Comparison of ENCODE assay signal across 18 cellular contexts in genomic region chr15:80636675-80637074, GRCh38. TPM values are rescaled to one million over a fixed set of nuclear protein-coding genes. Genes with fewer than 3 reads are reported as not detected.
DNase-seq lines count a peak whose midpoint lies in the region; ATAC-seq, FAIRE-seq and TF ChIP-seq lines count a peak whose summit lies in the region.
"Had no signal": no experiment of that assay in that cellular context is flagged by ENCODE, and none has a peak within 500 bp of the region (broad histone marks: within the 10 kb centered on the region; RNA-seq: fewer than 3 reads in every experiment).

No MANE protein-coding gene starts in this region.

- H4K20me1 ChIP-seq in KMS-11 (ENCODE audit: insufficient read depth) (no peaks in the 10 kb centered on the region), keratinocyte (ENCODE audit: control insufficient read depth, extremely low read depth, insufficient read depth, low read length) (no peaks in the 10 kb centered on the region)

- TF ChIP-seq CTCF in KMS-11 (conservative IDR thresholded peaks at IDR 0.05; ENCODE audit: low read depth, low read length) (0 out of 2 replicates have a peak, but pooled peaks have one; percentile 15), colonic mucosa (IDR thresholded peaks at IDR 0.05) (no peak), keratinocyte (optimal IDR thresholded peaks at IDR 0.05 in 1 of 3, IDR thresholded peaks at IDR 0.05 in 1 of 3, conservative IDR thresholded peaks at IDR 0.05 in 1 of 3; ENCODE audit: extremely low read depth in 1 of 3, insufficient read depth in 2 of 3, low read length in 3 of 3) (peak; percentile 45 to 60 (median 48))

- no peaks in the 10 kb centered on the region for H3K9me1 ChIP-seq in keratinocyte (ENCODE audit: control insufficient read depth, extremely low read depth, insufficient read depth, low read length)

- H3K4me3 ChIP-seq in KMS-11 (IDR thresholded peaks at IDR 0.05; ENCODE audit: insufficient read depth, low read depth, low read length) (no peak overlapping the region), colonic mucosa (no peak overlapping the region), keratinocyte (ENCODE audit: control insufficient read depth in 2 of 3, extremely low read depth in 1 of 3, insufficient read depth in 2 of 3, low read depth in 1 of 3, low read length in 3 of 3) (no peak overlapping the region)
- H3K4me3 ChIP-seq: coronary artery had no signal

- peak; percentile 5 to 15 for DNase-seq in AML-193 (lab: John Stamatoyannopoulos, UW)
- DNase-seq in colonic mucosa, result peak; percentile 64
- no peak for DNase-seq in keratinocyte (ENCODE audit: low read depth, low spot score)
- no peak for DNase-seq in NCI-H2029 (lab: John Stamatoyannopoulos, UW)
- DNase-seq in AG20443 (ENCODE audit: low spot score), result no peak
- no peak for DNase-seq in nucleus accumbens (lab: John Stamatoyannopoulos, UW)
- DNase-seq: amniotic stem cell, GDM1, head of caudate nucleus, KBM-7, naive B cell, NCI-H1417, NCI-H510A had no signal

- FAIRE-seq in keratinocyte (lab: Jason Lieb, UNC), result peak; percentile 91

- no peaks in the 10 kb centered on the region for H3K27me3 ChIP-seq in KMS-11 (ENCODE audit: insufficient read depth, low read depth)
- no peaks in the 10 kb centered on the region for H3K27me3 ChIP-seq in colonic mucosa
- no peaks in the 10 kb centered on the region for H3K27me3 ChIP-seq in keratinocyte (ENCODE audit: control insufficient read depth, extremely low read depth, insufficient read depth, low read length)

- H3K9me3 ChIP-seq in colonic mucosa (no peaks in the 10 kb centered on the region), keratinocyte (ENCODE audit: control insufficient read depth, low read depth, low read length) (no peaks in the 10 kb centered on the region)

- intact Hi-C loops in colonic mucosa (cut with DNase I), result no loop called here

- H2AFZ ChIP-seq in KMS-11 (ENCODE audit: low read depth) (no peak overlapping the region), keratinocyte (ENCODE audit: control insufficient read depth, low read length) (peak overlapping the region; percentile 82)

- H3K27ac ChIP-seq in KMS-11 (no peak overlapping the region), colonic mucosa (no peak overlapping the region), keratinocyte (ENCODE audit: control insufficient read depth, insufficient read depth, low read length) (no peak overlapping the region)
- H3K27ac ChIP-seq: coronary artery, VCaP had no signal

- H3K9ac ChIP-seq in KMS-11 (no peak overlapping the region), colonic mucosa (ENCODE audit: low read depth in 2 of 2, low read length in 2 of 2) (no peak overlapping the region), keratinocyte (ENCODE audit: control insufficient read depth, extremely low read depth, insufficient read depth, low read length) (no peak overlapping the region)

- ATAC-seq in GM18861 (IDR thresholded peaks at IDR 0.05; ENCODE audit: unreplicated experiment), result no peak
- ATAC-seq: activated T-helper 17 cell treated with anti-CD3 and anti-CD28 coated beads, Interleukin-2, amount 50 U/mL, for 72 hours had no signal

- dilution Hi-C loops in keratinocyte (cut with MboI; ENCODE audit: extremely low pct_ligation_motif_present, low sequenced_read_pairs), result no loop called here

- no peaks in the 10 kb centered on the region for H3K36me3 ChIP-seq in KMS-11 (ENCODE audit: insufficient read depth)
- no peaks in the 10 kb centered on the region for H3K36me3 ChIP-seq in colonic mucosa
- H3K36me3 ChIP-seq in keratinocyte (ENCODE audit: control insufficient read depth in 2 of 2, extremely low read depth in 1 of 2, insufficient read depth in 2 of 2, low read length in 2 of 2), result no peaks in the 10 kb centered on the region

- H3K4me2 ChIP-seq in KMS-11, result no peak overlapping the region
- H3K4me2 ChIP-seq in keratinocyte (ENCODE audit: control insufficient read depth, extremely low read depth, insufficient read depth, low read depth, low read length), result peak overlapping the region; percentile 31

- H3K4me1 ChIP-seq in KMS-11 (ENCODE audit: low read depth, poor library complexity, severe bottlenecking) (no peaks in the 10 kb centered on the region), colonic mucosa (no peaks in the 10 kb centered on the region), keratinocyte (ENCODE audit: control insufficient read depth, extremely low read depth, insufficient read depth, low read length) (peaks cover 6% of the 10 kb centered on the region)

- H3K79me2 ChIP-seq in KMS-11 (ENCODE audit: insufficient read depth, low read depth), result no peaks in the 10 kb centered on the region
- no peaks in the 10 kb centered on the region for H3K79me2 ChIP-seq in keratinocyte (ENCODE audit: control insufficient read depth, insufficient read depth, low read length)

RNA-seq across cellular contexts. Expression of gene ABHD17C, which starts 58.4 kb away (rescaled TPM):
- total RNA-seq in colonic mucosa, result 100 to 1,000 TPM in 1 of 2 donors, 10 to 100 TPM in 1; 92.1 to 152 TPM
- polyA plus RNA-seq in keratinocyte, result 11.8 to 27.8 TPM (median 23.3 TPM) in 3 replicates
- 10.0 TPM for polyA plus RNA-seq in keratinocyte (2011; ENCODE audit: low read depth)
- 14.5 and 22.5 TPM in 2 replicates for polyA plus RNA-seq in keratinocyte (2011; cell fraction: cytosol; rRNA removed)
- polyA plus RNA-seq in keratinocyte (2011; cell fraction: nucleus; rRNA removed), result 19.9 and 20.5 TPM in 2 replicates
- polyA plus RNA-seq in keratinocyte (2012; ENCODE audit: low replicate concordance), result 14.6 and 35.5 TPM in 2 replicates
- polyA minus RNA-seq in keratinocyte, result 24.4 to 26.1 TPM (median 25.7 TPM) in 3 replicates
- 18.4 TPM for polyA minus RNA-seq in keratinocyte (2011; cell fraction: cytosol; rRNA and poly(A)+ RNA removed)
- polyA minus RNA-seq in keratinocyte (2011; cell fraction: nucleus; rRNA and poly(A)+ RNA removed), result 12.3 and 17.6 TPM in 2 replicates

Comparison
In these comparisons a context has a peak if more than half of its experiments do, and no peak if none do; other contexts are left out.
1. DNase-seq: peak in AML-193 (2 of 2) and colonic mucosa (single experiment); none in keratinocyte (single experiment), NCI-H2029 (single experiment), AG20443 (single experiment) and nucleus accumbens (0 of 56).